ENCODE assay signal across 8 cellular contexts in the genomic region with DNA sequence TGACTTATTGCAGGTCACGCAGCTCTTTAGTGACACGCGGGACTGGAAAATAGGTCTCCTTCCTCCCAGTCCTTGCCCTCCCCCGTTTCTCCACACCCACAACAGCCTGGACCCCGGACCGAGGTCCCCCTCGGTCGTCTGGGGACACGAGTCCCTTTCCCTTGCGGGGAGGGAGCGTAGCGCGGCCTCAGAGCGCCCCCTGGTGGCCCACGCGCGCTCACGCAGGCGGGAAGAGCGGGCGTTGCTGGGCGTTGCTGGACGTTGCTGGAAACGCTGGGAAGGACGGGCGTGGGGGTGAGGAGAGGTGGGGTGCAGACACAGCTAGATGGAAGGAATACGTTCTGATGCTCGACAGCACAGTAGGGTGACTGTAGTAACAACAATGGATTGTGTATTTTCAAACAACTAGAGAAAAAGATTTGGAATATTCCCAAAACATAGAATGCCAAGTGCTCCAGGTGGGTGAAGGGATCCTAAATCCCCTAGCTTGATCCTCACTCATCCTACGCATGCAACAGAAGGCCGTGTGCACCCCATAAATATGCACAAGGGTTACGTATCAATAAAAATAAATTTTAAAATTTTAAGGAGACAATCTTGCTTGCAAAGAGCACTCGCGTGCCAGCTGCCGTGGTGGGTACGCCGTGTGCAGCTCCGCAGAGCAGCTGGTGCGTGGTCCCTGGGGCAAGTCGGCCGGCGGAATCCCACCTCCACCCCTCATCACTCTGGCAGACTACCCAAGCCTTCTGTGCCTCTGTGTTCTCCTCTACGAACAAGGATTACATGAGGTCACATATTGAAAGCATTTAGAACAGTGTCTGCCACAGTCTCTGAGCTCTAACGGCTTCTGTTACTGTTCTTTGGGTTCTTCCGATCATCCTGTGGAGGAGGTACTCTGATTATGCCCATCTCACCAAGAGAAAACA.
A peak's percentile ranks its signal among the peaks of the same experiment; 100 is the strongest.
DNase-seq lines count a peak whose midpoint lies in the region; ATAC-seq and TF ChIP-seq lines count a peak whose summit lies in the region.

No MANE protein-coding gene starts in this region.

- H3K27me3 ChIP-seq in SJSA1 (replicated peaks), result peaks cover 5% of the 10 kb centered on the region; the same call in 1 of the 2 replicates
- no peaks in the 10 kb centered on the region for H3K27me3 ChIP-seq in cardiac muscle cell
- peaks cover 0 to 4% (median 0%) of the 10 kb centered on the region in 3 donors for H3K27me3 ChIP-seq in psoas muscle (ENCODE audit: insufficient read depth in 3 of 3, low read length in 2 of 3)

- H3K4me1 Mint-ChIP-seq in activated naive CD4-positive, alpha-beta T cell treated with anti-CD3 and anti-CD28 coated beads for 36 hours (ENCODE audit: low read depth), result peaks cover 13% of the 10 kb centered on the region

- H3K27ac Mint-ChIP-seq in activated naive CD4-positive, alpha-beta T cell treated with anti-CD3 and anti-CD28 coated beads for 36 hours, result no peak overlapping the region

- H3K4me3 ChIP-seq in SJSA1 (no peak overlapping the region), cardiac muscle cell (no peak overlapping the region), psoas muscle (peak overlapping the region; percentile 25)

- intact Hi-C loops in activated naive CD4-positive, alpha-beta T cell treated with anti-CD3 and anti-CD28 coated beads for 36 hours (cut with micrococcal nuclease), result loop anchor here (1.0 to 2.0 kb wide), 2 partner anchors 93 to 104 kb away; no protein-coding TSS in a partner anchor
- intact Hi-C loops in psoas muscle (cut with DNase I), result loop anchor here (2.0 kb wide), 2 partner anchors 44 to 104 kb away; no protein-coding TSS in a partner anchor

- H3K4me1 ChIP-seq in SJSA1 (replicated peaks) (peaks cover 6% of the 10 kb centered on the region), cardiac muscle cell (ENCODE audit: low read depth) (peaks cover 15% of the 10 kb centered on the region), psoas muscle (peaks cover 3% of the 10 kb centered on the region)

- CTCF ChIA-PET in activated naive CD4-positive, alpha-beta T cell treated with anti-CD3 and anti-CD28 coated beads for 36 hours (lab: Charles Lee), result interaction anchor here (0.6 to 3.0 kb wide), 38 partner anchors 9 to 402 kb away, joined by 3 to 70 read pairs (median 4); a partner anchor contains a TSS

- H3K27ac ChIP-seq in SJSA1, result no peak overlapping the region
- no peak overlapping the region for H3K27ac ChIP-seq in cardiac muscle cell
- no peak overlapping the region for H3K27ac ChIP-seq in psoas muscle

- no peaks in the 10 kb centered on the region for H3K36me3 Mint-ChIP-seq in activated naive CD4-positive, alpha-beta T cell treated with anti-CD3 and anti-CD28 coated beads for 36 hours (ENCODE audit: low read depth)

- peak; percentile 60 for DNase-seq in EL
- peak; percentile 92 for DNase-seq in HuH-7.5 (ENCODE audit: low spot score)
- peak; percentile 67 to 74 for DNase-seq in SJSA1 (ENCODE audit: low read depth in 1 of 2, low spot score in 2 of 2)
- peak; percentile 73 for DNase-seq in activated naive CD4-positive, alpha-beta T cell treated with anti-CD3 and anti-CD28 coated beads for 36 hours
- peak; percentile 64 to 73 for DNase-seq in cardiac muscle cell (ENCODE audit: low read depth in 1 of 2, low spot score in 1 of 2)
- peak; percentile 67 to 83 for DNase-seq in psoas muscle
- DNase-seq in cortex of kidney (lab: John Stamatoyannopoulos, UW), result no peak

- H3K4me3 Mint-ChIP-seq in activated naive CD4-positive, alpha-beta T cell treated with anti-CD3 and anti-CD28 coated beads for 36 hours, result no peak overlapping the region

- TF ChIP-seq CTCF in cardiac muscle cell (IDR thresholded peaks at IDR 0.05; ENCODE audit: low read depth, low read length) (peak; percentile 97), psoas muscle (IDR thresholded peaks at IDR 0.05) (peak; percentile 98)

- H3K27me3 Mint-ChIP-seq in activated naive CD4-positive, alpha-beta T cell treated with anti-CD3 and anti-CD28 coated beads for 36 hours (ENCODE audit: low read depth), result peaks cover 11% of the 10 kb centered on the region

- H3K36me3 ChIP-seq in SJSA1 (no peaks in the 10 kb centered on the region), cardiac muscle cell (peaks cover 3% of the 10 kb centered on the region), psoas muscle (ENCODE audit: insufficient read depth in 1 of 2, low read depth in 1 of 2) (no peaks in the 10 kb centered on the region)

- ATAC-seq in psoas muscle (peak; percentile 82 to 91 (median 85)), GM19023 (IDR thresholded peaks at IDR 0.05; ENCODE audit: unreplicated experiment) (no peak)

- H3K9me3 ChIP-seq in SJSA1 (replicated peaks) (no peaks in the 10 kb centered on the region; the same call in 1 of the 2 replicates), cardiac muscle cell (ENCODE audit: low read depth) (no peaks in the 10 kb centered on the region), psoas muscle (no peaks in the 10 kb centered on the region)

- 12 to 26% (median 14%) methylated on average over 44 of the region's 44 CpGs for WGBS in psoas muscle, 3 donors

- H3K9me3 Mint-ChIP-seq in activated naive CD4-positive, alpha-beta T cell treated with anti-CD3 and anti-CD28 coated beads for 36 hours, result no peaks in the 10 kb centered on the region
